8 cellular contexts compared by ENCODE assay signal in the genomic region with DNA sequence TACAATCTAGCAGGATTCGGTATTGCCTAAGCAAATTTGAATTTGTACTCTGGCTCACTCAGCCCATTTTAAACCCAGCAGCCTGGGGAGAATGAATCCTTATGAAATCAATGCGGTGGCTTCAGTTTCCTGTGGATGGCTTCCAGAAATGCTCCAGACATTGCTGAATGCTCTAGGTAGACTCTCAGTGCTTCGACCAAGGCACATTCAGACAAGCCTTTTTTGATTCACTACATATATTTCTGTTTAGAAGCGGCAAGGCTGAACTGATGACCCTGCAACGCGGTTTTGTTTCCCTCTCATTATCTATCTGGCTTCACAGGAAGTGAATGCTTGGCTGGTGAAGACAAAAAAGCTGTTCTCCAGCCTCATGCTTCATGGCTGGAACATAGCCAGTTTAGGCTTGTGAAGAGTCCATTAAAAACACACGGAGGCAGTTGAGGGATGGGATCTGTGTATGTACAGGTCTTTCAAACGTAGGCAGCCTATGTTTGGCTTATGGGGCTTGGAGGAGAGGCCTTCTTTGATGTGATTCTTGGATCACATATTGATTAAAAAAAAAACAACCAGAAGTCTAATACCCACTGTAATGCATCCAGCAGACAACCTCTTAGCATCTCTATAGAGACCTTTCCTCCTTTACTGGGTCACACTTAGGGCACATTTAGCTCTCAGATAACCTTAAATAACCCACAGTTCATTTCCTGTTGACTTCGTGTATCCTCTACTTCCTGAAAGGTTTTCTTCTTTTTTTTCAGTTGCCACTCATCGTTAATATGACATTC.
A peak's percentile ranks its signal among the peaks of the same experiment; 100 is the strongest.
DNase-seq lines count a peak whose midpoint lies in the region; ATAC-seq and TF ChIP-seq lines count a peak whose summit lies in the region.

No MANE protein-coding gene starts in this region.

- H4K20me1 ChIP-seq in IMR-90 (ENCODE audit: insufficient read depth, low read length): no peaks in the 10 kb centered on the region

- H3K14ac ChIP-seq in IMR-90 (replicated peaks; ENCODE audit: low read depth, low read length): peak overlapping the region; percentile 59

- POLR2A ChIA-PET in IMR-90 (lab: Charles Lee; ENCODE audit: unreplicated experiment): no interaction called here
- POLR2A ChIA-PET in MCF 10A (lab: Yijun Ruan, JAX): interaction anchor here (0.7 to 2.8 kb wide), 19 partner anchors 9 to 639 kb away, joined by 3 to 14 read pairs (median 4); no protein-coding TSS in a partner anchor

- H3K23ac ChIP-seq in IMR-90 (ENCODE audit: low read depth, low read length): peak overlapping the region; percentile 61

- no peak for TF ChIP-seq CTCF in IMR-90 (conservative IDR thresholded peaks at IDR 0.05; ENCODE audit: low read depth, low read length)
- no peak for TF ChIP-seq CTCF in Peyer's patch (IDR thresholded peaks at IDR 0.05)
- no peak for TF ChIP-seq CTCF in MCF 10A (IDR thresholded peaks at IDR 0.05; ENCODE audit: unreplicated experiment)

- no peaks in the 10 kb centered on the region for H3K79me1 ChIP-seq in IMR-90 (ENCODE audit: low read depth in 1 of 2, low read length in 2 of 2)

- H2AK9ac ChIP-seq in IMR-90 (replicated peaks; ENCODE audit: low read depth, low read length, poor library complexity): no peak overlapping the region

- H4K8ac ChIP-seq in IMR-90 (ENCODE audit: low read depth in 2 of 2, low read length in 2 of 2): peak overlapping the region; percentile 18 to 86

- no peak overlapping the region for H3K4me3 ChIP-seq in IMR-90 (ENCODE audit: insufficient read depth, low read depth, low read length)
- H3K4me3 ChIP-seq in Peyer's patch: no peak overlapping the region

- H3K27ac ChIP-seq in IMR-90 (ENCODE audit: insufficient read depth, low read length): peak overlapping the region; percentile 30
- H3K27ac ChIP-seq in Peyer's patch: peak overlapping the region; percentile 66 to 77 (median 67)

- ATAC-seq in GM21367 (IDR thresholded peaks at IDR 0.05; ENCODE audit: unreplicated experiment) (peak; percentile 82), IMR-90 (ENCODE audit: low read depth) (peak; percentile 58), left colon (peak; percentile 68), GM18873 (IDR thresholded peaks at IDR 0.05; ENCODE audit: low FRiP score, unreplicated experiment) (no peak)
- ATAC-seq in stimulated activated naive CD8-positive, alpha-beta T cell treated with anti-CD3 and anti-CD28 coated beads, Interleukin-15, amount 100 ng/mL, for 72 hours: peak; percentile 76

- H3K4me3 Mint-ChIP-seq in MCF 10A (ENCODE audit: unreplicated experiment): no peak overlapping the region
- H3K4me3 Mint-ChIP-seq in stimulated activated naive CD8-positive, alpha-beta T cell treated with anti-CD3 and anti-CD28 coated beads, Interleukin-15, amount 100 ng/mL, for 72 hours: peak overlapping the region; percentile 69 to 76

- H2BK5ac ChIP-seq in IMR-90 (ENCODE audit: low read depth, low read length, poor library complexity, severe bottlenecking): peak overlapping the region; percentile 62

- H4K5ac ChIP-seq in IMR-90 (ENCODE audit: low read depth, low read length): peak overlapping the region; percentile 74

- in situ Hi-C loops in IMR-90 (cut with MboI; ENCODE audit: low sequenced_read_pairs): no loop called here

- peaks cover 61% of the 10 kb centered on the region for H3K4me1 Mint-ChIP-seq in MCF 10A (ENCODE audit: insufficient read depth, unreplicated experiment)
- peaks cover 61% of the 10 kb centered on the region for H3K4me1 Mint-ChIP-seq in stimulated activated naive CD8-positive, alpha-beta T cell treated with anti-CD3 and anti-CD28 coated beads, Interleukin-15, amount 100 ng/mL, for 72 hours

- peaks cover 12% of the 10 kb centered on the region for H3K4me1 ChIP-seq in IMR-90 (ENCODE audit: control insufficient read depth, insufficient read depth, low read length)
- H3K4me1 ChIP-seq in Peyer's patch: peaks cover 0 to 31% (median 13%) of the 10 kb centered on the region in 4 donors

- peak overlapping the region; percentile 80 for H2BK15ac ChIP-seq in IMR-90 (ENCODE audit: low read depth, low read length)

- H3K36me3 Mint-ChIP-seq in MCF 10A (ENCODE audit: insufficient read depth, unreplicated experiment): no peaks in the 10 kb centered on the region

- peak overlapping the region; percentile 69 for H2BK20ac ChIP-seq in IMR-90 (ENCODE audit: low read depth, low read length)

- no peaks in the 10 kb centered on the region for H3K9me3 ChIP-seq in IMR-90 (ENCODE audit: control insufficient read depth, insufficient read depth, low read length)
- H3K9me3 ChIP-seq in Peyer's patch: no peaks in the 10 kb centered on the region

- no peaks in the 10 kb centered on the region for H3K27me3 Mint-ChIP-seq in MCF 10A (ENCODE audit: insufficient read depth, unreplicated experiment)
- H3K27me3 Mint-ChIP-seq in stimulated activated naive CD8-positive, alpha-beta T cell treated with anti-CD3 and anti-CD28 coated beads, Interleukin-15, amount 100 ng/mL, for 72 hours: no peaks in the 10 kb centered on the region

- H4K91ac ChIP-seq in IMR-90 (ENCODE audit: insufficient read depth, low read depth, low read length): peak overlapping the region; percentile 53

- H3K4me2 ChIP-seq in IMR-90 (ENCODE audit: low read depth, low read length): peak overlapping the region; percentile 13; the same call in 1 of the 2 replicates

- H2AK5ac ChIP-seq in IMR-90 (ENCODE audit: low read depth, low read length): 0 out of 2 replicates have a peak overlapping the region, but pooled peaks have one; percentile 21

- H3K27me3 ChIP-seq in IMR-90 (ENCODE audit: control insufficient read depth, insufficient read depth, low read length) (no peaks in the 10 kb centered on the region), Peyer's patch (no peaks in the 10 kb centered on the region)

- peak overlapping the region; percentile 21 for H3K18ac ChIP-seq in IMR-90 (ENCODE audit: low read depth, low read length)

- intact Hi-C loops in IMR-90 (cut with micrococcal nuclease): loop anchor here (5.0 to 10.0 kb wide), 2 partner anchors 120 to 403 kb away; a partner anchor contains a TSS
- intact Hi-C loops in MCF 10A (cut with micrococcal nuclease): loop anchor here (10.0 kb wide), 4 partner anchors 123 to 727 kb away; no protein-coding TSS in a partner anchor
- intact Hi-C loops in left colon (cut with DNase I, micrococcal nuclease): no loop called here

- peak overlapping the region; percentile 64 for H3K4ac ChIP-seq in IMR-90 (ENCODE audit: low read depth, low read length)

- no peaks in the 10 kb centered on the region for H3K9me3 Mint-ChIP-seq in MCF 10A (ENCODE audit: unreplicated experiment)
- H3K9me3 Mint-ChIP-seq in stimulated activated naive CD8-positive, alpha-beta T cell treated with anti-CD3 and anti-CD28 coated beads, Interleukin-15, amount 100 ng/mL, for 72 hours: no peaks in the 10 kb centered on the region

- H3K56ac ChIP-seq in IMR-90 (ENCODE audit: extremely low read depth, insufficient read depth, low read length): peak overlapping the region; percentile 2; the same call in 1 of the 2 replicates

- DNase-seq in DMS79 (lab: John Stamatoyannopoulos, UW) (peak; percentile 95), IMR-90 (peak; percentile 75), Peyer's patch (peak in 2 of 3 donors; percentile 54 to 62), MCF 10A (ENCODE audit: unreplicated experiment) (peak; percentile 94), left colon (peak in 1 of 2 donors; percentile 21)
- DNase-seq in stimulated activated naive CD8-positive, alpha-beta T cell treated with anti-CD3 and anti-CD28 coated beads, Interleukin-15, amount 100 ng/mL, for 72 hours: peak; percentile 23 to 37

- H3K9ac ChIP-seq in IMR-90 (ENCODE audit: low read depth, low read length): no peak overlapping the region

- peaks cover 10% of the 10 kb centered on the region for H3K9me1 ChIP-seq in IMR-90 (ENCODE audit: insufficient read depth, low read length)

- TF ChIP-seq POLR2A in IMR-90 (IDR thresholded peaks at IDR 0.05; ENCODE audit: low read depth, low read length): no peak
- no peak for TF ChIP-seq POLR2A in Peyer's patch (IDR thresholded peaks at IDR 0.05)

- H2AFZ ChIP-seq in IMR-90 (replicated peaks; ENCODE audit: low read length, poor library complexity): peak overlapping the region; percentile 64

- peak overlapping the region; percentile 93 for H3K27ac Mint-ChIP-seq in MCF 10A (ENCODE audit: low read depth, unreplicated experiment)
- peak overlapping the region; percentile 98 to 99 for H3K27ac Mint-ChIP-seq in stimulated activated naive CD8-positive, alpha-beta T cell treated with anti-CD3 and anti-CD28 coated beads, Interleukin-15, amount 100 ng/mL, for 72 hours

- no peaks in the 10 kb centered on the region for H3K36me3 ChIP-seq in IMR-90 (ENCODE audit: control insufficient read depth, insufficient read depth, low read length)
- no peaks in the 10 kb centered on the region for H3K36me3 ChIP-seq in Peyer's patch

- H2BK120ac ChIP-seq in IMR-90 (ENCODE audit: low read depth, low read length): peak overlapping the region; percentile 67

- BruUV-seq in IMR-90 (replicated peaks; lab: Mats Ljungman, UMichigan) (no TSS peak), MCF 10A (replicated peaks; lab: Mats Ljungman, UMichigan) (no TSS peak)

- CTCF ChIA-PET in IMR-90 (lab: Yijun Ruan, JAX) (no interaction called here), MCF 10A (lab: Yijun Ruan, JAX) (interaction anchor here (0.7 to 1.0 kb wide), 2 partner anchors 19 to 235 kb away, joined by 4 to 7 read pairs; no protein-coding TSS in a partner anchor)

- dilution Hi-C loops in IMR-90 (cut with HindIII; ENCODE audit: low sequenced_read_pairs, unreplicated experiment): no loop called here

- WGBS in IMR-90 (ENCODE audit: extremely low coverage in 2 of 2, insufficient read length in 1 of 2), 2 experiments: no CpG with 5 or more reads among the region's 10 CpGs

- no peak for TF ChIP-seq RAD21 in IMR-90 (IDR thresholded peaks at IDR 0.05; ENCODE audit: low read length)

TF ChIP-seq in IMR-90, 13 proteins besides CTCF, POLR2A, EP300 and RAD21:
- peak; percentile 45; the same call in 1 of the 2 replicates for TF ChIP-seq CEBPB (IDR thresholded peaks at IDR 0.05; ENCODE audit: low read depth, low read length)
- TF ChIP-seq, protein P1, sequence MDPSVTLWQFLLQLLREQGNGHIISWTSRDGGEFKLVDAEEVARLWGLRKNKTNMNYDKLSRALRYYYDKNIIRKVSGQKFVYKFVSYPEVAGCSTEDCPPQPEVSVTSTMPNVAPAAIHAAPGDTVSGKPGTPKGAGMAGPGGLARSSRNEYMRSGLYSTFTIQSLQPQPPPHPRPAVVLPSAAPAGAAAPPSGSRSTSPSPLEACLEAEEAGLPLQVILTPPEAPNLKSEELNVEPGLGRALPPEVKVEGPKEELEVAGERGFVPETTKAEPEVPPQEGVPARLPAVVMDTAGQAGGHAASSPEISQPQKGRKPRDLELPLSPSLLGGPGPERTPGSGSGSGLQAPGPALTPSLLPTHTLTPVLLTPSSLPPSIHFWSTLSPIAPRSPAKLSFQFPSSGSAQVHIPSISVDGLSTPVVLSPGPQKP (IDR thresholded peaks at IDR 0.05; ENCODE audit: borderline replicate concordance, low read depth, low read length): no peak
- no peak for TF ChIP-seq NFE2L2 (IDR thresholded peaks at IDR 0.05; ENCODE audit: low read depth, low read length)
- TF ChIP-seq FOS (IDR thresholded peaks at IDR 0.05; ENCODE audit: low read depth, low read length): no peak

Comparison
In these comparisons a context has a peak if more than half of its experiments do, and no peak if none do; other contexts are left out.
1. intact Hi-C loops: an anchor here in IMR-90 (5.0 to 10.0 kb wide) and MCF 10A (10.0 kb wide); none called in left colon.